ENCODE assay signal across 10 cellular contexts in the genomic region with DNA sequence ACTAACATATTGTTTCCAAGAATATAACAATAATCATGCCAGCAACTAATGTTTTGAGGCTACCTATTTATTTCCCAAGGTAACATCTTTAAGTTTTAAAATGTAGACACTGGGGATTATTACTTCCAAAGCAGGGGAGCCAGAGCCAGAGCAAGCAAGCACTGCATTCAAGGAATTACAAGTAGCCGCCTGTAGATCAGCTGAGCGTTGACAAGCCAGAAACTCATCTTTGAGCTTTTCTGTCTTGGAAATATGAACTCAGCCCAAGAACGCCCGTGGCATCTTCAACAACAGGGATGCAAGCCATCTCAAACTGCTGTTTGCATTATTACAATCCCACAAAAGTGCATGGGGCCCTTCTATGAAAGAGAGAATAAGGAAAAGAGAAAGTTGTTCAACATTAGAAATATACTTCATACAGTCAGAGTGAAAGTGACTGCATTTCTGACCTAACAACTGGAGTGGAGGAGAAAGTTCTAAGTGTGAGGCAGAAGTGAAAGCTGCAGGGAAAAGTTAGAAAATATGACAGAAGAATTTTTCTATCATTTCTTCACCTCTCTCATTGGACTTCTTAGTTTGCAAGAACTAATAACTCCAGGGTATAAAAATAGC. TPM values are rescaled to one million over a fixed set of nuclear protein-coding genes. Genes with fewer than 3 reads are reported as not detected.
A peak's percentile ranks its signal among the peaks of the same experiment; 100 is the strongest.
DNase-seq lines count a peak whose midpoint lies in the region; ATAC-seq and TF ChIP-seq lines count a peak whose summit lies in the region.
"Had no signal": no experiment of that assay in that cellular context is flagged by ENCODE, and none has a peak within 500 bp of the region (broad histone marks: within the 10 kb centered on the region; RNA-seq: fewer than 3 reads in every experiment).

No MANE protein-coding gene starts in this region.

- H2AFZ ChIP-seq in SK-N-SH (ENCODE audit: low read depth): no peak overlapping the region

- 0 out of 2 replicates have a peak overlapping the region, but pooled peaks have one; percentile 12 for H3K4me2 ChIP-seq in SK-N-SH

- H4K20me1 ChIP-seq in SK-N-SH (ENCODE audit: insufficient read depth): peaks cover 21% of the 10 kb centered on the region

- H3K9me2 ChIP-seq in SK-N-SH: no peaks in the 10 kb centered on the region

- no peak overlapping the region for H3K27ac ChIP-seq in SK-N-SH (ENCODE audit: low read depth in 2 of 2, low read length in 1 of 2)

- H3K4me1 ChIP-seq in SK-N-SH (ENCODE audit: control insufficient read depth in 1 of 2, insufficient read depth in 2 of 2, low read depth in 1 of 2, low read length in 1 of 2): peaks cover 11 to 25% of the 10 kb centered on the region in 2 experiments; a peak in 3 of 4 replicates

- DNase-seq in SK-N-SH: no peak
- peak; percentile 8 for DNase-seq in skeletal muscle cell (ENCODE audit: low read depth)
- DNase-seq in SKM-1 (lab: John Stamatoyannopoulos, UW; ENCODE audit: unreplicated experiment): no peak
- DNase-seq in cortex of kidney (lab: John Stamatoyannopoulos, UW): no peak
- DNase-seq in kidney glomerular epithelial cell (lab: John Stamatoyannopoulos, UW): no peak
- DNase-seq: activated CD8-positive, alpha-beta memory T cell treated with anti-CD3 and anti-CD28 coated beads, Interleukin-2, amount 50 U/mL, for 48 hours; NCI-H2029; stimulated activated naive CD4-positive, alpha-beta T cell had no signal

- peaks cover 96% of the 10 kb centered on the region for H3K79me2 ChIP-seq in SK-N-SH (ENCODE audit: insufficient read depth)

- POLR2A ChIA-PET in SK-N-SH (lab: Yijun Ruan, JAX): no interaction called here

- H3K9ac ChIP-seq in SK-N-SH: no peak overlapping the region

- peaks cover 2% of the 10 kb centered on the region for H3F3A ChIP-seq in SK-N-SH (replicated peaks; ENCODE audit: insufficient read depth)

- TF ChIP-seq EP300 in SK-N-SH (IDR thresholded peaks at IDR 0.05; ENCODE audit: borderline replicate concordance in 1 of 2, low read depth in 1 of 2, low read length in 1 of 2): no peak

- 99% methylated on average over 4 of the region's 4 CpGs for WGBS in SK-N-SH (ENCODE audit: low lambda C conversion rate)

- no peaks in the 10 kb centered on the region for H3K9me3 ChIP-seq in SK-N-SH

- peak; percentile 94 for ATAC-seq in GM19351 (IDR thresholded peaks at IDR 0.05; ENCODE audit: unreplicated experiment)
- peak; percentile 92 for ATAC-seq in HG02759 (IDR thresholded peaks at IDR 0.05; ENCODE audit: unreplicated experiment)

- CTCF ChIA-PET in SK-N-SH (lab: Yijun Ruan, JAX): interaction anchor here (1.5 to 2.2 kb wide), 2 partner anchors 10 to 14 kb away, joined by 3 to 6 read pairs; no protein-coding TSS in a partner anchor

- H3K4me3 ChIP-seq in SK-N-SH (ENCODE audit: low read depth in 2 of 2, low read length in 1 of 2): no peak overlapping the region
- peak overlapping the region; percentile 3 for H3K4me3 ChIP-seq in skeletal muscle cell (ENCODE audit: low read depth, low read length)

- H3K36me3 ChIP-seq in SK-N-SH (replicated peaks in 1 of 2; ENCODE audit: control insufficient read depth in 1 of 2, insufficient read depth in 2 of 2, low read length in 1 of 2): peaks cover 3 to 6% of the 10 kb centered on the region in 2 experiments

- no peak for TF ChIP-seq CTCF in SK-N-SH (IDR thresholded peaks at IDR 0.05)

- no peaks in the 10 kb centered on the region for H3K27me3 ChIP-seq in SK-N-SH (ENCODE audit: insufficient read depth)

- no peak for TF ChIP-seq RAD21 in SK-N-SH (IDR thresholded peaks at IDR 0.05; ENCODE audit: low read length)

TF ChIP-seq in SK-N-SH, 30 proteins besides CTCF, POLR2A, EP300 and RAD21:
- TF ChIP-seq, protein P1, sequence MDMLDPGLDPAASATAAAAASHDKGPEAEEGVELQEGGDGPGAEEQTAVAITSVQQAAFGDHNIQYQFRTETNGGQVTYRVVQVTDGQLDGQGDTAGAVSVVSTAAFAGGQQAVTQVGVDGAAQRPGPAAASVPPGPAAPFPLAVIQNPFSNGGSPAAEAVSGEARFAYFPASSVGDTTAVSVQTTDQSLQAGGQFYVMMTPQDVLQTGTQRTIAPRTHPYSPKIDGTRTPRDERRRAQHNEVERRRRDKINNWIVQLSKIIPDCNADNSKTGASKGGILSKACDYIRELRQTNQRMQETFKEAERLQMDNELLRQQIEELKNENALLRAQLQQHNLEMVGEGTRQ (IDR thresholded peaks at IDR 0.05; ENCODE audit: borderline replicate concordance, low read depth, low read length): no peak
- TF ChIP-seq EZH2phosphoT487 (IDR thresholded peaks at IDR 0.05; ENCODE audit: borderline replicate concordance, low read depth) (no peak), GABPA (IDR thresholded peaks at IDR 0.05; ENCODE audit: low read depth) (no peak), JUND (IDR thresholded peaks at IDR 0.05) (no peak), SIN3A (IDR thresholded peaks at IDR 0.05; ENCODE audit: borderline replicate concordance, low read depth, low read length) (no peak), NRF1 (IDR thresholded peaks at IDR 0.05; ENCODE audit: low read depth, low read length) (no peak), RFX5 (IDR thresholded peaks at IDR 0.05; ENCODE audit: low read length) (no peak), GATA2 (CRISPR knock-in tag; IDR thresholded peaks at IDR 0.05) (no peak), FOXM1 (IDR thresholded peaks at IDR 0.05; ENCODE audit: low read depth) (no peak), RCOR1 (IDR thresholded peaks at IDR 0.05; ENCODE audit: low read length) (no peak), FOSL2 (IDR thresholded peaks at IDR 0.05; ENCODE audit: borderline replicate concordance, low read depth) (no peak), MXI1 (IDR thresholded peaks at IDR 0.05; ENCODE audit: low read depth, low read length) (no peak), TEAD4 (IDR thresholded peaks at IDR 0.05; ENCODE audit: borderline replicate concordance, insufficient read depth) (no peak), CHD2 (IDR thresholded peaks at IDR 0.05; ENCODE audit: low read length, partially characterized antibody) (no peak), MEF2A (IDR thresholded peaks at IDR 0.05; ENCODE audit: borderline replicate concordance, low read depth) (no peak)
- TF ChIP-seq, protein P2, sequence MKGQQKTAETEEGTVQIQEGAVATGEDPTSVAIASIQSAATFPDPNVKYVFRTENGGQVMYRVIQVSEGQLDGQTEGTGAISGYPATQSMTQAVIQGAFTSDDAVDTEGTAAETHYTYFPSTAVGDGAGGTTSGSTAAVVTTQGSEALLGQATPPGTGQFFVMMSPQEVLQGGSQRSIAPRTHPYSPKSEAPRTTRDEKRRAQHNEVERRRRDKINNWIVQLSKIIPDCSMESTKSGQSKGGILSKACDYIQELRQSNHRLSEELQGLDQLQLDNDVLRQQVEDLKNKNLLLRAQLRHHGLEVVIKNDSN (IDR thresholded peaks at IDR 0.05; ENCODE audit: borderline replicate concordance, low read depth): no peak
- TF ChIP-seq, protein P3, sequence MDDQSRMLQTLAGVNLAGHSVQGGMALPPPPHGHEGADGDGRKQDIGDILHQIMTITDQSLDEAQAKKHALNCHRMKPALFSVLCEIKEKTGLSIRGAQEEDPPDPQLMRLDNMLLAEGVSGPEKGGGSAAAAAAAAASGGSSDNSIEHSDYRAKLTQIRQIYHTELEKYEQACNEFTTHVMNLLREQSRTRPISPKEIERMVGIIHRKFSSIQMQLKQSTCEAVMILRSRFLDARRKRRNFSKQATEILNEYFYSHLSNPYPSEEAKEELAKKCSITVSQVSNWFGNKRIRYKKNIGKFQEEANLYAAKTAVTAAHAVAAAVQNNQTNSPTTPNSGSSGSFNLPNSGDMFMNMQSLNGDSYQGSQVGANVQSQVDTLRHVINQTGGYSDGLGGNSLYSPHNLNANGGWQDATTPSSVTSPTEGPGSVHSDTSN (IDR thresholded peaks at IDR 0.05): no peak
- TF ChIP-seq, protein P4, sequence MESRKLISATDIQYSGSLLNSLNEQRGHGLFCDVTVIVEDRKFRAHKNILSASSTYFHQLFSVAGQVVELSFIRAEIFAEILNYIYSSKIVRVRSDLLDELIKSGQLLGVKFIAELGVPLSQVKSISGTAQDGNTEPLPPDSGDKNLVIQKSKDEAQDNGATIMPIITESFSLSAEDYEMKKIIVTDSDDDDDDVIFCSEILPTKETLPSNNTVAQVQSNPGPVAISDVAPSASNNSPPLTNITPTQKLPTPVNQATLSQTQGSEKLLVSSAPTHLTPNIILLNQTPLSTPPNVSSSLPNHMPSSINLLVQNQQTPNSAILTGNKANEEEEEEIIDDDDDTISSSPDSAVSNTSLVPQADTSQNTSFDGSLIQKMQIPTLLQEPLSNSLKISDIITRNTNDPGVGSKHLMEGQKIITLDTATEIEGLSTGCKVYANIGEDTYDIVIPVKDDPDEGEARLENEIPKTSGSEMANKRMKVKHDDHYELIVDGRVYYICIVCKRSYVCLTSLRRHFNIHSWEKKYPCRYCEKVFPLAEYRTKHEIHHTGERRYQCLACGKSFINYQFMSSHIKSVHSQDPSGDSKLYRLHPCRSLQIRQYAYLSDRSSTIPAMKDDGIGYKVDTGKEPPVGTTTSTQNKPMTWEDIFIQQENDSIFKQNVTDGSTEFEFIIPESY (IDR thresholded peaks at IDR 0.05; ENCODE audit: borderline replicate concordance, low read depth): no peak

RNA-seq across cellular contexts. Expression of a gene that starts 6.5 kb away (rescaled TPM):
- polyA plus RNA-seq in SK-N-SH (2012; rRNA removed): 69.5 and 91.3 TPM in 2 replicates
- 93.6 and 102 TPM in 2 replicates for polyA plus RNA-seq in SK-N-SH (2012; cell fraction: cytosol; rRNA removed)
- polyA plus RNA-seq in SK-N-SH (2012; cell fraction: nucleus; rRNA removed): 41.8 and 69.7 TPM in 2 replicates
